In the genomic region with DNA sequence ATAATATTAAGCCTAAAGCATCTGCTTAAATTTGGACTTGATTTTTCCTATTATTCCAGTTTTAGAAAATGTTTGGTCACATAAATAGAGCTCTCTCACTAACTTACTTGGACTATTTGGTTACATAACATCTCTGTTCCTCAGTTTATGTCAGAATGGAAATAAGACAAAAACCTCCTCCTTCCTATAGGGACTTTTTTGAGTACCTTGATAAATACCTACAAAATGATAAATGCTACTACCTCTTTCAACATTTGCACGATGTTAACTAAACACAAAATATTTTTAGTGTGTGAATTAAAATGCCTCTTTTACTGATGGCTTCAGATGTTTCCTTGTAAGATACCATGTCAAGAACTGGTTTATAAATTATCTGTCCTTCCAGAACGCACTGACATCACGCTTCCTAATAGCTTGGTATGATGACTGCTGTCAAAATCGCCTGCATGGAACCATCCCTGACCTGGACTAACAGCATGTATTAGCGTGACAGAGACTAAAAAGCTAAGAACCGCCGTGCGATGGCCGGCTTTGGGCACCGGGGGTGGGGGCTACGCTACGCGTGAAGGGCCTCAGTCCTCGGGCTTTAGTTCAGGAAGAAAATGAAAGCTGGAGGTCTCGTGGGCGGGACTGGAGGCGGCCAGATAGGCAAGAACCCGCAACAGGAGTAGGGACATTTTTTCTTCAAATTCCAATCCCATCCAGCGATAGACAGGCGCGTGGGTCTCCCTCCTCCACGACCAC, we compare ENCODE assay signal across 8 cellular contexts.
A peak's percentile ranks its signal among the peaks of the same experiment; 100 is the strongest.
DNase-seq lines count a peak whose midpoint lies in the region; ATAC-seq and TF ChIP-seq lines count a peak whose summit lies in the region.

No MANE protein-coding gene starts in this region.

- H2AFZ ChIP-seq in H9 (ENCODE audit: low read length): no peak overlapping the region

- no peak overlapping the region for H2BK5ac ChIP-seq in H9 (ENCODE audit: insufficient read length, low read length)

- H3T11ph ChIP-seq in H9 (ENCODE audit: low read length): no peak overlapping the region

- WGBS in H9 (ENCODE audit: extremely low coverage, insufficient read length, low lambda C conversion rate): no CpG with 5 or more reads among the region's 22 CpGs
- WGBS in esophagus squamous epithelium, 2 donors: 9 to 26% methylated on average over 20 to 22 of the region's 22 CpGs

- H3K4me2 ChIP-seq in H9 (ENCODE audit: insufficient read depth, insufficient read length, low read length): peak overlapping the region; percentile 98

- H3K79me1 ChIP-seq in H9 (ENCODE audit: insufficient read depth, low read depth, low read length, poor library complexity, severe bottlenecking): no peaks in the 10 kb centered on the region

- intact Hi-C loops in esophagus squamous epithelium (cut with DNase I): no loop called here

- no peaks in the 10 kb centered on the region for H3K36me3 ChIP-seq in esophagus squamous epithelium

- H3K9me3 ChIP-seq in H9 (ENCODE audit: control insufficient read depth, low read depth, low read length) (no peaks in the 10 kb centered on the region), esophagus squamous epithelium (no peaks in the 10 kb centered on the region)

- H3K4me1 Mint-ChIP-seq in H9: peaks cover 7 to 15% of the 10 kb centered on the region in 2 experiments
- H3K4me1 Mint-ChIP-seq in natural killer cell treated with Interleukin-12 subunit alpha and Interleukin-12 subunit beta and Interleukin-15 and Interleukin-18, amount 100 ng/mL, for 72 hours (ENCODE audit: low read depth in 2 of 2): peaks cover 5 to 10% of the 10 kb centered on the region in 2 donors

- H2BK120ac ChIP-seq in H9 (ENCODE audit: low read depth, low read length, poor library complexity, severe bottlenecking): no peak overlapping the region

- no peaks in the 10 kb centered on the region for H4K20me1 ChIP-seq in H9 (ENCODE audit: control insufficient read depth, insufficient read depth, insufficient read length)

- no peak overlapping the region; the same call in 1 of the 2 replicates for H3K14ac ChIP-seq in H9 (ENCODE audit: insufficient read depth, low read length)

- peak overlapping the region; percentile 48 to 77 (median 67) for H3K4me3 ChIP-seq in esophagus squamous epithelium

- peaks cover 75% of the 10 kb centered on the region for H3K27me3 Mint-ChIP-seq in H9 (ENCODE audit: low read depth)
- peaks cover 26 to 35% of the 10 kb centered on the region in 2 donors for H3K27me3 Mint-ChIP-seq in natural killer cell treated with Interleukin-12 subunit alpha and Interleukin-12 subunit beta and Interleukin-15 and Interleukin-18, amount 100 ng/mL, for 72 hours

- no peaks in the 10 kb centered on the region for H3K79me2 ChIP-seq in H9 (ENCODE audit: insufficient read depth, low read length)

- no peak overlapping the region for H3K18ac ChIP-seq in H9 (ENCODE audit: insufficient read length, low read depth, low read length)

- no peak overlapping the region for H3K9ac ChIP-seq in H9 (ENCODE audit: extremely low read depth, insufficient read length, low read length)

- no peak overlapping the region for H3K23ac ChIP-seq in H9 (ENCODE audit: insufficient read length, low read depth, low read length)

- no peak overlapping the region for H4K91ac ChIP-seq in H9 (ENCODE audit: insufficient read length, low read depth, low read length)

- peak overlapping the region; percentile 71 to 84 for H3K4me3 Mint-ChIP-seq in H9
- peak overlapping the region; percentile 79 for H3K4me3 Mint-ChIP-seq in natural killer cell treated with Interleukin-12 subunit alpha and Interleukin-12 subunit beta and Interleukin-15 and Interleukin-18, amount 100 ng/mL, for 72 hours

- H3K56ac ChIP-seq in H9 (ENCODE audit: insufficient read length, low read depth, low read length): no peak overlapping the region

- peaks cover 15% of the 10 kb centered on the region for H3K23me2 ChIP-seq in H9 (ENCODE audit: insufficient read length, low read depth, low read length, poor library complexity, severe bottlenecking)

- no peak overlapping the region for H4K8ac ChIP-seq in H9 (replicated peaks; ENCODE audit: insufficient read length, low read depth, low read length)

- DNase-seq in CD1c-positive myeloid dendritic cell (ENCODE audit: extremely low spot score) (peak; percentile 23), H9 (peak; percentile 42), esophagus squamous epithelium (lab: John Stamatoyannopoulos, UW) (no peak), NCI-H345 (lab: John Stamatoyannopoulos, UW) (no peak), NOMO-1 treated with dmso at 0.1 percent for 144 hours (lab: John Stamatoyannopoulos, UW; ENCODE audit: unreplicated experiment) (no peak), NK-92 (lab: John Stamatoyannopoulos, UW; ENCODE audit: unreplicated experiment) (no peak)
- no peak for DNase-seq in natural killer cell treated with Interleukin-12 subunit alpha and Interleukin-12 subunit beta and Interleukin-15 and Interleukin-18, amount 100 ng/mL, for 72 hours (ENCODE audit: low spot score)

- H3K4me1 ChIP-seq in H9 (ENCODE audit: insufficient read depth, low read length): no peaks in the 10 kb centered on the region; the same call in 1 of the 2 replicates
- peaks cover 5 to 24% (median 11%) of the 10 kb centered on the region in 3 donors for H3K4me1 ChIP-seq in esophagus squamous epithelium

- TF ChIP-seq CTCF in H9 (conservative IDR thresholded peaks at IDR 0.05) (no peak), esophagus squamous epithelium (IDR thresholded peaks at IDR 0.05) (no peak)

- no peak overlapping the region for H2AK5ac ChIP-seq in H9 (ENCODE audit: insufficient read length, low read length)

- H3K4ac ChIP-seq in H9 (ENCODE audit: low read depth, low read length): no peak overlapping the region

- no peak overlapping the region for H4K5ac ChIP-seq in H9 (ENCODE audit: insufficient read length, low read depth, low read length)

- H3K36me3 Mint-ChIP-seq in H9 (ENCODE audit: insufficient read depth in 1 of 3, low read depth in 3 of 3): no peaks in the 10 kb centered on the region; a peak in 1 of 7 replicates
- no peaks in the 10 kb centered on the region for H3K36me3 Mint-ChIP-seq in natural killer cell treated with Interleukin-12 subunit alpha and Interleukin-12 subunit beta and Interleukin-15 and Interleukin-18, amount 100 ng/mL, for 72 hours

- peaks cover 23% of the 10 kb centered on the region for H3K27me3 ChIP-seq in H9 (ENCODE audit: insufficient read depth, low read length)
- peaks cover 0 to 32% (median 0%) of the 10 kb centered on the region in 4 donors for H3K27me3 ChIP-seq in esophagus squamous epithelium

- H3K27ac Mint-ChIP-seq in H9: no peak overlapping the region; a peak in 1 of 7 replicates
- H3K27ac Mint-ChIP-seq in natural killer cell treated with Interleukin-12 subunit alpha and Interleukin-12 subunit beta and Interleukin-15 and Interleukin-18, amount 100 ng/mL, for 72 hours: no peak overlapping the region

- H3K27ac ChIP-seq in H9 (ENCODE audit: insufficient read length, low read depth, low read length) (no peak overlapping the region), esophagus squamous epithelium (peak overlapping the region in 3 of 4 donors; percentile 31 to 57 (median 53))

- no peak for TF ChIP-seq POLR2A in esophagus squamous epithelium (IDR thresholded peaks at IDR 0.05)

- H2BK12ac ChIP-seq in H9 (ENCODE audit: insufficient read length, low read depth, low read length): no peak overlapping the region

- H3K9me3 Mint-ChIP-seq in H9: no peaks in the 10 kb centered on the region
- no peaks in the 10 kb centered on the region for H3K9me3 Mint-ChIP-seq in natural killer cell treated with Interleukin-12 subunit alpha and Interleukin-12 subunit beta and Interleukin-15 and Interleukin-18, amount 100 ng/mL, for 72 hours

- no peak overlapping the region for H2BK20ac ChIP-seq in H9 (ENCODE audit: low read depth, low read length, poor library complexity, severe bottlenecking)

- H2BK15ac ChIP-seq in H9 (ENCODE audit: low read depth, low read length): no peak overlapping the region

- peak; percentile 57 for ATAC-seq in SK-N-SH treated with all-trans-retinoic acid at 6 μM for 48 hours
- no peak for ATAC-seq in natural killer cell treated with Interleukin-12 subunit alpha and Interleukin-12 subunit beta and Interleukin-15 and Interleukin-18, amount 100 ng/mL, for 72 hours

TF ChIP-seq in SK-N-SH treated with all-trans-retinoic acid at 6 μM for 48 hours, 23 proteins besides CTCF, POLR2A, EP300 and RAD21 (continues in another document):
- TF ChIP-seq CSDC2 (CRISPR knock-in tag; IDR thresholded peaks at IDR 0.05) (no peak), TCF4 (CRISPR knock-in tag; IDR thresholded peaks at IDR 0.05; ENCODE audit: borderline replicate concordance) (no peak), ZNF8 (CRISPR knock-in tag; IDR thresholded peaks at IDR 0.05) (no peak), GLIS3 (CRISPR knock-in tag; IDR thresholded peaks at IDR 0.05) (no peak), PPARA (CRISPR knock-in tag; IDR thresholded peaks at IDR 0.05; ENCODE audit: borderline replicate concordance) (no peak), ZC3H10 (CRISPR knock-in tag; IDR thresholded peaks at IDR 0.05) (no peak), ISL1 (CRISPR knock-in tag; IDR thresholded peaks at IDR 0.05) (no peak)
- TF ChIP-seq, protein P1, sequence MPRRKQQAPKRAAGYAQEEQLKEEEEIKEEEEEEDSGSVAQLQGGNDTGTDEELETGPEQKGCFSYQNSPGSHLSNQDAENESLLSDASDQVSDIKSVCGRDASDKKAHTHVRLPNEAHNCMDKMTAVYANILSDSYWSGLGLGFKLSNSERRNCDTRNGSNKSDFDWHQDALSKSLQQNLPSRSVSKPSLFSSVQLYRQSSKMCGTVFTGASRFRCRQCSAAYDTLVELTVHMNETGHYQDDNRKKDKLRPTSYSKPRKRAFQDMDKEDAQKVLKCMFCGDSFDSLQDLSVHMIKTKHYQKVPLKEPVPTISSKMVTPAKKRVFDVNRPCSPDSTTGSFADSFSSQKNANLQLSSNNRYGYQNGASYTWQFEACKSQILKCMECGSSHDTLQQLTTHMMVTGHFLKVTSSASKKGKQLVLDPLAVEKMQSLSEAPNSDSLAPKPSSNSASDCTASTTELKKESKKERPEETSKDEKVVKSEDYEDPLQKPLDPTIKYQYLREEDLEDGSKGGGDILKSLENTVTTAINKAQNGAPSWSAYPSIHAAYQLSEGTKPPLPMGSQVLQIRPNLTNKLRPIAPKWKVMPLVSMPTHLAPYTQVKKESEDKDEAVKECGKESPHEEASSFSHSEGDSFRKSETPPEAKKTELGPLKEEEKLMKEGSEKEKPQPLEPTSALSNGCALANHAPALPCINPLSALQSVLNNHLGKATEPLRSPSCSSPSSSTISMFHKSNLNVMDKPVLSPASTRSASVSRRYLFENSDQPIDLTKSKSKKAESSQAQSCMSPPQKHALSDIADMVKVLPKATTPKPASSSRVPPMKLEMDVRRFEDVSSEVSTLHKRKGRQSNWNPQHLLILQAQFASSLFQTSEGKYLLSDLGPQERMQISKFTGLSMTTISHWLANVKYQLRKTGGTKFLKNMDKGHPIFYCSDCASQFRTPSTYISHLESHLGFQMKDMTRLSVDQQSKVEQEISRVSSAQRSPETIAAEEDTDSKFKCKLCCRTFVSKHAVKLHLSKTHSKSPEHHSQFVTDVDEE (CRISPR knock-in tag; IDR thresholded peaks at IDR 0.05): no peak

Comparison
In these comparisons a context has a peak if more than half of its experiments do, and no peak if none do; other contexts are left out.
1. DNase-seq: peak in CD1c-positive myeloid dendritic cell (single experiment) and H9 (single experiment); none in esophagus squamous epithelium (single experiment), natural killer cell treated with Interleukin-12 subunit alpha and Interleukin-12 subunit beta and Interleukin-15 and Interleukin-18, amount 100 ng/mL, for 72 hours (single experiment), NCI-H345 (single experiment), NOMO-1 treated with dmso at 0.1 percent for 144 hours (single experiment) and NK-92 (single experiment).